Comparison of ENCODE assay signal across 6 cellular contexts in the genomic region with DNA sequence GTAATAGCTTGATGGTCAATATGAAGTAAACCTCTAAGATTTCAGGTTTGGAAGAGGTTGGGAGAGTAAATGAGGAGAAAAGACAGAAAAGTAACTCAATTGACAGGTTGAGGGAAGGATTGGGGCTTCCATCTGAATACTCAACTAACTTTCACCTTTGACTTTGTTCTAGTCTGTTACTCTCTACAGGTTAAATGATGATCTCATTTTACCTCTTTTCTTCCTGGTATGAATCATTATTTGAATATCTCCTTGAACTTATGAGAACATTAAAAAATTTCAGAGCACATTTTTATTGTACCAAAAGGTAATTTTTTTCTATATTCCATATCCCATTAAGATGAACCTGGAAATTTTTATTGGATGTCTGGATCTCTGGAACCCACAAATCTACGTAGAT.
"Had no signal": no experiment of that assay in that cellular context is flagged by ENCODE, and none has a peak within 500 bp of the region (broad histone marks: within the 10 kb centered on the region; RNA-seq: fewer than 3 reads in every experiment).

No MANE protein-coding gene starts in this region.

- H3K27ac ChIP-seq: KMS-11 had no signal

- DNase-seq: H9, HCEC 1CT, KBM-7 had no signal

- ATAC-seq: GM23338, HepG2 had no signal

- H3K4me2 ChIP-seq: GM23338, KMS-11 had no signal

- H3K4me3 ChIP-seq: GM23338 had no signal

- H2AFZ ChIP-seq: GM23338 had no signal
